Comparison of ENCODE assay signal across 9 cellular contexts in the genomic region with DNA sequence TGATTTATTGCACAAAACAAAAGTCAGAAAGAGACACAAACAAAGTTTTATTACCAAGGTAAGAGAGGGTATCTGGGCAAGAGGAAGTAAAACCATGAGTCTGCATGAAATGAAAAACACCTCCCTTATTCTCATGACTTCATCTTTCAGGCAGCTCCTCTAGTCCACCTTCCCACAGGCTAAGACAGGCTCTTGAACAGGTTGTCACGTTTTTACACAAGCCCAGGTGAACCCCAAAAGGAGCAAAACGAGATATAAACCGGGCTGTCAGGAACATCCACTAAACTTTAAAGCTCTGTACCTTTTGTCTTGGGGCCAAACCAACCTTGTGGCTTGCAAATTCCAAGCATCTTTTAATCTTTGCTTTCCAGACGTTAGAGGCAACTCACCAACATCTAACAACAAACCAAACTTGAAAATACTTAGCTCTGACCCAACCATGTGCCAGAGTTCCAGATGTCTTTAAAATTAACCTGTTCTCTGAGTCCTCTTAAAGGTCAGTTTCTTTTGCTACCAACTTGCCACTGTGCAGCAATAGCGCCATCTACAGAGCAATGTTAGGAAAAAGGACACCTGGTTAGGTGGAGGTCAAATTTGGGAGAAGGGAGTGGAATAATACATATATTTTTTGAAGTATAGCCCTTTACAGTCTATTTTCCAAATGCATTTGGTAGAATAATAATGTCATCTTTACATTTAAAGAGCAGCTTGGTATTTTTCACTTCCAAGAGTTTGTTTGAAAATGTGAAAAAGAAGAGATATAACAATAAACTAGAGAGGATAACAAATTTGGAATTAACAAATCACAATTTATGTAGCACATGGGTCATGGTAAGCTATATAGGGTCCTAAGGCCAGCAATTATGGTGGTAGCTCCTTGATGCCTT.
DNase-seq lines count a peak whose midpoint lies in the region; ATAC-seq, FAIRE-seq and TF ChIP-seq lines count a peak whose summit lies in the region.
"Had no signal": no experiment of that assay in that cellular context is flagged by ENCODE, and none has a peak within 500 bp of the region (broad histone marks: within the 10 kb centered on the region; RNA-seq: fewer than 3 reads in every experiment).

No MANE protein-coding gene starts in this region.

- POLR2A ChIA-PET in GM12878 (lab: Charles Lee), result interaction anchor here (1.1 kb wide), 1 partner anchor 108 kb away, joined by 3 read pairs; no protein-coding TSS in a partner anchor

- H3K23ac ChIP-seq in mesenchymal stem cell (ENCODE audit: low read length in 2 of 2), result no peak overlapping the region

- no peak overlapping the region for H4K91ac ChIP-seq in mesenchymal stem cell (ENCODE audit: low read length)

- H3K4me1 ChIP-seq in RWPE2 (ENCODE audit: insufficient read depth, poor library complexity, severe bottlenecking), result no peaks in the 10 kb centered on the region
- peaks cover 8% of the 10 kb centered on the region for H3K4me1 ChIP-seq in GM12878 (ENCODE audit: control insufficient read depth, insufficient read depth, low read length)
- no peaks in the 10 kb centered on the region for H3K4me1 ChIP-seq in mesenchymal stem cell (ENCODE audit: control insufficient read depth, insufficient read depth, low read depth, low read length)

- no peaks in the 10 kb centered on the region for H3K79me2 ChIP-seq in GM12878 (ENCODE audit: control insufficient read depth, insufficient read depth, low read length)

- no peak overlapping the region for H3K18ac ChIP-seq in mesenchymal stem cell (ENCODE audit: low read depth in 1 of 2, low read length in 2 of 2)

- no peak overlapping the region for H3K4ac ChIP-seq in mesenchymal stem cell (ENCODE audit: low read depth in 1 of 2, low read length in 2 of 2)

- H2BK5ac ChIP-seq in mesenchymal stem cell (ENCODE audit: low read depth, low read length, poor library complexity, severe bottlenecking), result no peak overlapping the region

- no peak overlapping the region for H4K8ac ChIP-seq in mesenchymal stem cell (ENCODE audit: low read length)

- H3K4me2 ChIP-seq in GM12878 (ENCODE audit: control insufficient read depth, insufficient read depth) (peak overlapping the region; percentile 60; the same call in 1 of the 2 replicates), mesenchymal stem cell (ENCODE audit: low read length, poor library complexity, severe bottlenecking) (no peak overlapping the region)

- in situ Hi-C loops in GM12878 (cut with MboI), result loop anchor here (5.0 to 25.0 kb wide), 2 partner anchors 115 to 1145 kb away; no protein-coding TSS in a partner anchor

- H2AFZ ChIP-seq in GM12878 (ENCODE audit: control insufficient read depth, low read depth, low read length) (peak overlapping the region; percentile 53), mesenchymal stem cell (ENCODE audit: low read depth, low read length) (no peak overlapping the region)

- BruUV-seq in GM12878 (replicated peaks; lab: Mats Ljungman, UMichigan), result no TSS peak

- no peaks in the 10 kb centered on the region for H4K20me1 ChIP-seq in GM12878 (ENCODE audit: control insufficient read depth, insufficient read depth)

- TF ChIP-seq CTCF in RWPE2 (IDR thresholded peaks at IDR 0.05; ENCODE audit: poor library complexity, severe bottlenecking) (peak; percentile 78), GM12878 (IDR thresholded peaks at IDR 0.05 in 2 of 3, conservative IDR thresholded peaks at IDR 0.05 in 1 of 3; ENCODE audit: control insufficient read depth in 2 of 3, extremely low read depth in 1 of 3, insufficient read depth in 1 of 3, low read depth in 3 of 3, low read length in 3 of 3) (peak; percentile 80 to 85 (median 83))

- H3K27me3 ChIP-seq in RWPE2 (ENCODE audit: insufficient read depth, poor library complexity, severe bottlenecking), result no peaks in the 10 kb centered on the region
- H3K27me3 ChIP-seq in GM12878 (replicated peaks in 1 of 2; ENCODE audit: control insufficient read depth in 2 of 2, insufficient read depth in 2 of 2, low read length in 1 of 2), result no peaks in the 10 kb centered on the region; a peak in 1 of 4 replicates
- H3K27me3 ChIP-seq in mesenchymal stem cell (ENCODE audit: control insufficient read depth in 1 of 2, insufficient read depth in 1 of 2, low read length in 2 of 2), result no peaks in the 10 kb centered on the region

- RAD21 ChIA-PET in GM12878 (lab: Charles Lee; ENCODE audit: unreplicated experiment), result interaction anchor here (0.6 to 2.4 kb wide), 10 partner anchors 30 to 1238 kb away, joined by 3 to 19 read pairs (median 3); no protein-coding TSS in a partner anchor

- 2% methylated on average over 5 of the region's 5 CpGs for WGBS in GM12878 (ENCODE audit: insufficient coverage, insufficient replicate concordance, low lambda C conversion rate, missing lambda C conversion rate)
- 33% methylated on average over 5 of the region's 5 CpGs for WGBS in mesenchymal stem cell

- H3K14ac ChIP-seq in mesenchymal stem cell (ENCODE audit: low read length in 2 of 2), result no peak overlapping the region

- no peak overlapping the region for H2AK5ac ChIP-seq in mesenchymal stem cell (ENCODE audit: low read length, severe bottlenecking)

- ATAC-seq in GM21360 (IDR thresholded peaks at IDR 0.05; ENCODE audit: unreplicated experiment) (peak; percentile 95), HG03469 (IDR thresholded peaks at IDR 0.05; ENCODE audit: unreplicated experiment) (peak; percentile 87), RWPE2 (ENCODE audit: low read depth) (peak; percentile 70), GM12878 (peak; percentile 98)

- H3K4me3 ChIP-seq in RWPE2 (ENCODE audit: severe bottlenecking), result no peak overlapping the region
- H3K4me3 ChIP-seq in GM12878, result no peak overlapping the region
- H3K4me3 ChIP-seq in mesenchymal stem cell (ENCODE audit: insufficient read depth in 1 of 2, low read depth in 1 of 2, low read length in 2 of 2), result no peak overlapping the region

- no peaks in the 10 kb centered on the region for H3K79me1 ChIP-seq in mesenchymal stem cell (replicated peaks; ENCODE audit: low read length, poor library complexity, severe bottlenecking)

- CTCF ChIA-PET in GM12878 (lab: Yijun Ruan, JAX), result interaction anchor here (0.6 to 3.5 kb wide), 37 partner anchors 9 to 1679 kb away, joined by 3 to 89 read pairs (median 4); a partner anchor contains a TSS

- no peak for TF ChIP-seq POLR2A in GM12878 (IDR thresholded peaks at IDR 0.05; ENCODE audit: low read depth, low read length)

- peak; percentile 99 for TF ChIP-seq RAD21 in GM12878 (IDR thresholded peaks at IDR 0.05; ENCODE audit: insufficient read depth, low read depth, low read length)

- H2BK15ac ChIP-seq in mesenchymal stem cell (ENCODE audit: low read depth, poor library complexity, severe bottlenecking), result no peak overlapping the region

- H3K9ac ChIP-seq in GM12878 (ENCODE audit: control insufficient read depth, insufficient read depth, low read length), result no peak overlapping the region; the same call in 1 of the 2 replicates
- no peak overlapping the region for H3K9ac ChIP-seq in mesenchymal stem cell (ENCODE audit: low read length)

- H2BK120ac ChIP-seq in mesenchymal stem cell (ENCODE audit: low read depth, low read length), result no peak overlapping the region

- no peaks in the 10 kb centered on the region for H3K9me3 ChIP-seq in RWPE2 (ENCODE audit: severe bottlenecking)
- H3K9me3 ChIP-seq in GM12878 (replicated peaks; ENCODE audit: control insufficient read depth, insufficient read depth, low read length), result no peaks in the 10 kb centered on the region
- H3K9me3 ChIP-seq in mesenchymal stem cell (ENCODE audit: control insufficient read depth, low read length), result no peaks in the 10 kb centered on the region

- FAIRE-seq in GM12878 (lab: Jason Lieb, UNC), result peak; percentile 98
- FAIRE-seq: endometrium had no signal

- intact Hi-C loops in GM12878 (cut with micrococcal nuclease; ENCODE audit: unreplicated experiment), result loop anchor here (1.0 to 10.0 kb wide), 5 partner anchors 30 to 1150 kb away; no protein-coding TSS in a partner anchor

- DNase-seq in GM04504 (ENCODE audit: low read depth), result peak; percentile 23
- no peak for DNase-seq in RWPE2 (ENCODE audit: low spot score)
- peak; percentile 51 for DNase-seq in GM12878 (ENCODE audit: low read depth, low spot score)
- peak; percentile 56 for DNase-seq in mesenchymal stem cell
- no peak for DNase-seq in NCI-H1694 (lab: John Stamatoyannopoulos, UW)
- no peak for DNase-seq in DMS79 treated with DMSO at 0.1 percent for 48 hours (lab: John Stamatoyannopoulos, UW)

- no peak overlapping the region for H3K27ac ChIP-seq in RWPE2 (ENCODE audit: poor library complexity, severe bottlenecking)
- no peak overlapping the region for H3K27ac ChIP-seq in GM12878 (ENCODE audit: control insufficient read depth, insufficient read depth)
- no peak overlapping the region for H3K27ac ChIP-seq in mesenchymal stem cell (ENCODE audit: low read length, poor library complexity, severe bottlenecking)

- SMC1A ChIA-PET in GM12878 (lab: Charles Lee; ENCODE audit: uncharacterized antibody, unreplicated experiment), result interaction anchor here (0.5 to 2.5 kb wide), 23 partner anchors 9 to 1153 kb away, joined by 3 to 59 read pairs (median 3); no protein-coding TSS in a partner anchor

- no peak overlapping the region for H2BK12ac ChIP-seq in mesenchymal stem cell (ENCODE audit: low read length in 2 of 2)

- 0 out of 4 replicates have a peak, but pooled peaks of 1 of the 2 experiments have one; percentile 16 for TF ChIP-seq EP300 in GM12878 (IDR thresholded peaks at IDR 0.05; ENCODE audit: borderline replicate concordance in 1 of 2, control insufficient read depth in 1 of 2, low read depth in 2 of 2, low read length in 2 of 2)

- H3K36me3 ChIP-seq in RWPE2 (ENCODE audit: low read depth) (no peaks in the 10 kb centered on the region), GM12878 (ENCODE audit: control insufficient read depth in 2 of 2, insufficient read depth in 2 of 2, low read length in 1 of 2) (no peaks in the 10 kb centered on the region), mesenchymal stem cell (ENCODE audit: control insufficient read depth in 1 of 2, insufficient read depth in 2 of 2, low read depth in 1 of 2, low read length in 2 of 2) (no peaks in the 10 kb centered on the region)

TF ChIP-seq in GM12878, 131 proteins besides CTCF, POLR2A, EP300 and RAD21 (continues in another document):
- TF ChIP-seq, protein P1, sequence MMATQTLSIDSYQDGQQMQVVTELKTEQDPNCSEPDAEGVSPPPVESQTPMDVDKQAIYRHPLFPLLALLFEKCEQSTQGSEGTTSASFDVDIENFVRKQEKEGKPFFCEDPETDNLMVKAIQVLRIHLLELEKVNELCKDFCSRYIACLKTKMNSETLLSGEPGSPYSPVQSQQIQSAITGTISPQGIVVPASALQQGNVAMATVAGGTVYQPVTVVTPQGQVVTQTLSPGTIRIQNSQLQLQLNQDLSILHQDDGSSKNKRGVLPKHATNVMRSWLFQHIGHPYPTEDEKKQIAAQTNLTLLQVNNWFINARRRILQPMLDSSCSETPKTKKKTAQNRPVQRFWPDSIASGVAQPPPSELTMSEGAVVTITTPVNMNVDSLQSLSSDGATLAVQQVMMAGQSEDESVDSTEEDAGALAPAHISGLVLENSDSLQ (IDR thresholded peaks at IDR 0.05), result no peak
- TF ChIP-seq POU2F2 (IDR thresholded peaks at IDR 0.05; ENCODE audit: borderline replicate concordance, low read depth, low read length), result no peak

Comparison
In these comparisons a context has a peak if more than half of its experiments do, and no peak if none do; other contexts are left out.
1. DNase-seq: peak in GM04504 (single experiment), GM12878 (single experiment) and mesenchymal stem cell (single experiment); none in RWPE2 (single experiment), NCI-H1694 (single experiment) and DMS79 treated with DMSO at 0.1 percent for 48 hours (single experiment).
2. Peak in every context shown above with its lines, with median percentiles within 50 percentile points of each other: ATAC-seq.